Comparison of ENCODE assay signal across 17 cellular contexts in the genomic region with DNA sequence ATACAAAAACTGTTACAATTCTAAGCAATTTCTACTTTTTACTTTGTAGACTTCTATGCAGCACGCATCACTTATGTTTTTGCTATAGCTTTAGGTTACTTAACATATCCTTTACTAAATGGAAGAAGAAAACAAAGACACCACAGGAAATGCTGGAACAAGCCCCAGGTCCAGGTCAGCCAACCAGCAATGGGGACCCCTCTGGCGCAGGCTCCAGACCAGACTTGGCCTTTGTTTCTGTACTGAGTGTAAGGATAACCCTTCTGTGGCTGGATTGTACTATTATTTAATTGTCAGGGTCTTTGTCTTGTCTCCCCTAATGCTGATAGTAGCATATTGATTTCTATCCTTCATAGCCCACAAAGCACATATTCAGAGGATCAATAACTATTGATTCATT. TPM values are rescaled to one million over a fixed set of nuclear protein-coding genes. Genes with fewer than 3 reads are reported as not detected.
DNase-seq lines count a peak whose midpoint lies in the region; ATAC-seq, FAIRE-seq and TF ChIP-seq lines count a peak whose summit lies in the region.
"Had no signal": no experiment of that assay in that cellular context is flagged by ENCODE, and none has a peak within 500 bp of the region (broad histone marks: within the 10 kb centered on the region; RNA-seq: fewer than 3 reads in every experiment).

No MANE protein-coding gene starts in this region.

- H3K4me3 Mint-ChIP-seq in activated naive CD4-positive, alpha-beta T cell treated with anti-CD3 and anti-CD28 coated beads for 36 hours = no peak overlapping the region
- no peak overlapping the region for H3K4me3 Mint-ChIP-seq in WTC11
- no peak overlapping the region for H3K4me3 Mint-ChIP-seq in stimulated activated memory B cell treated with anti-CD40 and anti-IgM and Interleukin-4, amounts not matched to agents 10 μg/mL and 1 μg/mL and 100 μg/mL, for 72 hours

- no peaks in the 10 kb centered on the region for H3K27me3 ChIP-seq in effector memory CD4-positive, alpha-beta T cell (replicated peaks; ENCODE audit: control insufficient read depth, insufficient read depth, low read length, poor library complexity, severe bottlenecking)
- H3K27me3 ChIP-seq: pancreas had no signal

- TF ChIP-seq CTCF in WTC11 (IDR thresholded peaks at IDR 0.05) = no peak
- TF ChIP-seq CTCF in foreskin fibroblast (IDR thresholded peaks at IDR 0.05; ENCODE audit: low read depth, low read length) = no peak

- H3K27me3 Mint-ChIP-seq in activated naive CD4-positive, alpha-beta T cell treated with anti-CD3 and anti-CD28 coated beads for 36 hours (ENCODE audit: low read depth) = no peaks in the 10 kb centered on the region
- no peaks in the 10 kb centered on the region for H3K27me3 Mint-ChIP-seq in WTC11 (ENCODE audit: low read depth)
- no peaks in the 10 kb centered on the region for H3K27me3 Mint-ChIP-seq in stimulated activated memory B cell treated with anti-CD40 and anti-IgM and Interleukin-4, amounts not matched to agents 10 μg/mL and 1 μg/mL and 100 μg/mL, for 72 hours

- no peaks in the 10 kb centered on the region for H3K9me3 ChIP-seq in effector memory CD4-positive, alpha-beta T cell (ENCODE audit: control insufficient read depth, low read length)
- H3K9me3 ChIP-seq: pancreas had no signal

- peaks cover 65% of the 10 kb centered on the region for H3K4me1 ChIP-seq in effector memory CD4-positive, alpha-beta T cell (ENCODE audit: control insufficient read depth, insufficient read depth, low read length, poor library complexity, severe bottlenecking)

- ATAC-seq in WTC11 (peak; percentile 11), GM21737 (IDR thresholded peaks at IDR 0.05; ENCODE audit: unreplicated experiment) (no peak)
- ATAC-seq in stimulated activated memory B cell treated with anti-CD40 and anti-IgM and Interleukin-4, amounts not matched to agents 10 μg/mL and 1 μg/mL and 100 μg/mL, for 72 hours = no peak
- ATAC-seq: HCT116, Panc1, pancreas had no signal

- peak overlapping the region; percentile 40 for H3K27ac ChIP-seq in effector memory CD4-positive, alpha-beta T cell (ENCODE audit: insufficient read depth, low read length, poor library complexity, severe bottlenecking)
- H3K27ac ChIP-seq: pancreas had no signal

- intact Hi-C loops in activated naive CD4-positive, alpha-beta T cell treated with anti-CD3 and anti-CD28 coated beads for 36 hours (cut with micrococcal nuclease) = loop anchor here (10.0 kb wide), 1 partner anchor 179 kb away; a partner anchor contains a TSS

- H3K4me3 ChIP-seq in effector memory CD4-positive, alpha-beta T cell (ENCODE audit: insufficient read depth, low read depth, low read length, poor library complexity, severe bottlenecking) = no peak overlapping the region
- H3K4me3 ChIP-seq in foreskin fibroblast (ENCODE audit: low read depth in 1 of 2, low read length in 2 of 2) = no peak overlapping the region
- H3K4me3 ChIP-seq: pancreas had no signal

- H3K4me1 Mint-ChIP-seq in activated naive CD4-positive, alpha-beta T cell treated with anti-CD3 and anti-CD28 coated beads for 36 hours (ENCODE audit: low read depth) = peaks cover 79% of the 10 kb centered on the region
- H3K4me1 Mint-ChIP-seq in WTC11 = peaks cover 89% of the 10 kb centered on the region
- H3K4me1 Mint-ChIP-seq in stimulated activated memory B cell treated with anti-CD40 and anti-IgM and Interleukin-4, amounts not matched to agents 10 μg/mL and 1 μg/mL and 100 μg/mL, for 72 hours = peaks cover 94% of the 10 kb centered on the region

- H3K36me3 Mint-ChIP-seq in activated naive CD4-positive, alpha-beta T cell treated with anti-CD3 and anti-CD28 coated beads for 36 hours (ENCODE audit: low read depth) = peaks cover 18% of the 10 kb centered on the region
- no peaks in the 10 kb centered on the region for H3K36me3 Mint-ChIP-seq in WTC11
- peaks cover 30% of the 10 kb centered on the region for H3K36me3 Mint-ChIP-seq in stimulated activated memory B cell treated with anti-CD40 and anti-IgM and Interleukin-4, amounts not matched to agents 10 μg/mL and 1 μg/mL and 100 μg/mL, for 72 hours

- no peak for FAIRE-seq in HTR-8/SVneo (lab: Jason Lieb, UNC)
- FAIRE-seq: pancreas, small intestine had no signal

- POLR2A ChIA-PET in WTC11 (lab: Charles Lee) = interaction anchor here (0.7 kb wide), 1 partner anchor 9 kb away, joined by 3 read pairs; no protein-coding TSS in a partner anchor

- H3K9me3 Mint-ChIP-seq in activated naive CD4-positive, alpha-beta T cell treated with anti-CD3 and anti-CD28 coated beads for 36 hours = no peaks in the 10 kb centered on the region
- no peaks in the 10 kb centered on the region for H3K9me3 Mint-ChIP-seq in WTC11
- H3K9me3 Mint-ChIP-seq in stimulated activated memory B cell treated with anti-CD40 and anti-IgM and Interleukin-4, amounts not matched to agents 10 μg/mL and 1 μg/mL and 100 μg/mL, for 72 hours = no peaks in the 10 kb centered on the region

- no peaks in the 10 kb centered on the region for H3K36me3 ChIP-seq in effector memory CD4-positive, alpha-beta T cell (ENCODE audit: control insufficient read depth, insufficient read depth, low read length)
- H3K36me3 ChIP-seq: pancreas had no signal

- peak overlapping the region; percentile 59 for H3K27ac Mint-ChIP-seq in activated naive CD4-positive, alpha-beta T cell treated with anti-CD3 and anti-CD28 coated beads for 36 hours
- H3K27ac Mint-ChIP-seq in WTC11 = peak overlapping the region; percentile 92
- H3K27ac Mint-ChIP-seq in stimulated activated memory B cell treated with anti-CD40 and anti-IgM and Interleukin-4, amounts not matched to agents 10 μg/mL and 1 μg/mL and 100 μg/mL, for 72 hours = peak overlapping the region; percentile 23

- CTCF ChIA-PET in activated naive CD4-positive, alpha-beta T cell treated with anti-CD3 and anti-CD28 coated beads for 36 hours (lab: Charles Lee) = interaction anchor here (0.9 kb wide), 1 partner anchor 55 kb away, joined by 4 read pairs; no protein-coding TSS in a partner anchor
- CTCF ChIA-PET in WTC11 (lab: Charles Lee) = no interaction called here

- no peak for DNase-seq in activated naive CD4-positive, alpha-beta T cell treated with anti-CD3 and anti-CD28 coated beads for 36 hours
- no peak for DNase-seq in activated naive CD4-positive, alpha-beta T cell treated with Interleukin-2 at 50 U/mL for 16 hours
- no peak for DNase-seq in WTC11 (ENCODE audit: low spot score)
- DNase-seq in effector memory CD4-positive, alpha-beta T cell = no peak
- no peak for DNase-seq in HTR-8/SVneo (ENCODE audit: insufficient read length, low spot score)
- DNase-seq in foreskin fibroblast = no peak
- DNase-seq: activated CD4-positive, alpha-beta T cell treated with anti-CD3 and anti-CD28 coated beads for 4 hours; cerebellar nuclear complex; DMS153; islet precursor cell; NCI-H1930; pancreas; small intestine had no signal

TF ChIP-seq in WTC11, 78 proteins besides CTCF, POLR2A, EP300 and RAD21 (continues in another document):
- TF ChIP-seq, protein P1, sequence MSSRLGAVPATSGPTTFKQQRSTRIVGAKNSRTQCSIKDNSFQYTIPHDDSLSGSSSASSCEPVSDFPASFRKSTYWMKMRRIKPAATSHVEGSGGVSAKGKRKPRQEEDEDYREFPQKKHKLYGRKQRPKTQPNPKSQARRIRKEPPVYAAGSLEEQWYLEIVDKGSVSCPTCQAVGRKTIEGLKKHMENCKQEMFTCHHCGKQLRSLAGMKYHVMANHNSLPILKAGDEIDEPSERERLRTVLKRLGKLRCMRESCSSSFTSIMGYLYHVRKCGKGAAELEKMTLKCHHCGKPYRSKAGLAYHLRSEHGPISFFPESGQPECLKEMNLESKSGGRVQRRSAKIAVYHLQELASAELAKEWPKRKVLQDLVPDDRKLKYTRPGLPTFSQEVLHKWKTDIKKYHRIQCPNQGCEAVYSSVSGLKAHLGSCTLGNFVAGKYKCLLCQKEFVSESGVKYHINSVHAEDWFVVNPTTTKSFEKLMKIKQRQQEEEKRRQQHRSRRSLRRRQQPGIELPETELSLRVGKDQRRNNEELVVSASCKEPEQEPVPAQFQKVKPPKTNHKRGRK (CRISPR knock-in tag; IDR thresholded peaks at IDR 0.05; ENCODE audit: borderline replicate concordance) = no peak
- TF ChIP-seq GRHL2 (CRISPR knock-in tag; IDR thresholded peaks at IDR 0.05; ENCODE audit: insufficient replicate concordance, severe bottlenecking) (no peak), CREM (CRISPR knock-in tag; IDR thresholded peaks at IDR 0.05) (no peak), ZNF121 (CRISPR knock-in tag; IDR thresholded peaks at IDR 0.05) (no peak), TEAD4 (CRISPR knock-in tag; IDR thresholded peaks at IDR 0.05) (no peak), GABPB1 (CRISPR knock-in tag; IDR thresholded peaks at IDR 0.05) (no peak), MYBL2 (CRISPR knock-in tag; IDR thresholded peaks at IDR 0.05) (no peak)
- TF ChIP-seq, protein P2, sequence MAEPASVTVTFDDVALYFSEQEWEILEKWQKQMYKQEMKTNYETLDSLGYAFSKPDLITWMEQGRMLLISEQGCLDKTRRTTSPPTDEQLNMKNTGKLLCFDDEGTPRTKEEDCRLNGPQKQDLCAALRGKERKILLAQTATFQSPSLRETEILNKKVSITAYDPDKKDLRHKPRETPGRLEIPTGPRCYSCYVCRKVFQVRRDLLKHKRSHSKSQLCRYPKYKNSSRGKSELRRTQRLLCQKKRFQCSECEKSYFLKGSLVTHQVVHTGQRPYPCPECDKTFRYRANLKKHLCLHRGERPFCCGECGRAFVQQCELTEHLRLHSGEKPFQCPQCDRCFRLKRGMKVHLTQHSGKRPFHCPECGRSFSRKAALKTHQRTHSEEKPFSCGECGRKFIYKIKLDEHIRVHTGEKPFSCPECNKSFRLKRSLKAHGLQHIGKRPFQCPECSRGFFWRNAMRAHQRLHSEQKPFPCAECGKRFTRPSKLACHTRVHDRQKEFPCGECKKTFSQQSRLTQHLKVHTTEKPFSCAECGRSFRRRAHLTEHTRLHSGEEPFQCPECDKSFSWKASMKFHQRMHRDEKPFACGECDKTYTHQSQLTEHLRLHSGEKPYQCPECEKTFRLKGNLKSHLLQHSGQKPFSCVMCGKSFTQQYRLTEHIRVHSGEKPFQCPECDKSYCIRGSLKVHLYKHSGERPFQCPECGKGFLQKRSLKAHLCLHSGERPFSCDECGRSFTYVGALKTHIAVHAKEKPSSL (CRISPR knock-in tag; conservative IDR thresholded peaks at IDR 0.05) = no peak
- TF ChIP-seq, protein P3, sequence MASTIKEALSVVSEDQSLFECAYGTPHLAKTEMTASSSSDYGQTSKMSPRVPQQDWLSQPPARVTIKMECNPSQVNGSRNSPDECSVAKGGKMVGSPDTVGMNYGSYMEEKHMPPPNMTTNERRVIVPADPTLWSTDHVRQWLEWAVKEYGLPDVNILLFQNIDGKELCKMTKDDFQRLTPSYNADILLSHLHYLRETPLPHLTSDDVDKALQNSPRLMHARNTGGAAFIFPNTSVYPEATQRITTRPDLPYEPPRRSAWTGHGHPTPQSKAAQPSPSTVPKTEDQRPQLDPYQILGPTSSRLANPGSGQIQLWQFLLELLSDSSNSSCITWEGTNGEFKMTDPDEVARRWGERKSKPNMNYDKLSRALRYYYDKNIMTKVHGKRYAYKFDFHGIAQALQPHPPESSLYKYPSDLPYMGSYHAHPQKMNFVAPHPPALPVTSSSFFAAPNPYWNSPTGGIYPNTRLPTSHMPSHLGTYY (CRISPR knock-in tag; IDR thresholded peaks at IDR 0.05) = no peak

RNA-seq across cellular contexts. Expression of a gene that starts 4.2 kb away (rescaled TPM):
- total RNA-seq in activated naive CD4-positive, alpha-beta T cell treated with anti-CD3 and anti-CD28 coated beads for 36 hours = 100 to 1,000 TPM; 156 to 160 TPM
- total RNA-seq in WTC11 (2021) = 60.5 to 67.8 TPM (median 65.2 TPM) in 3 replicates

Comparison
In these comparisons a context has a peak if more than half of its experiments do, and no peak if none do; other contexts are left out.
1. H3K27ac Mint-ChIP-seq: peak in every context shown above with its lines; median percentile 92 in WTC11; 59 in activated naive CD4-positive, alpha-beta T cell treated with anti-CD3 and anti-CD28 coated beads for 36 hours; 23 in stimulated activated memory B cell treated with anti-CD40 and anti-IgM and Interleukin-4, amounts not matched to agents 10 μg/mL and 1 μg/mL and 100 μg/mL, for 72 hours.